12 cellular contexts compared by ENCODE assay signal in the genomic region with DNA sequence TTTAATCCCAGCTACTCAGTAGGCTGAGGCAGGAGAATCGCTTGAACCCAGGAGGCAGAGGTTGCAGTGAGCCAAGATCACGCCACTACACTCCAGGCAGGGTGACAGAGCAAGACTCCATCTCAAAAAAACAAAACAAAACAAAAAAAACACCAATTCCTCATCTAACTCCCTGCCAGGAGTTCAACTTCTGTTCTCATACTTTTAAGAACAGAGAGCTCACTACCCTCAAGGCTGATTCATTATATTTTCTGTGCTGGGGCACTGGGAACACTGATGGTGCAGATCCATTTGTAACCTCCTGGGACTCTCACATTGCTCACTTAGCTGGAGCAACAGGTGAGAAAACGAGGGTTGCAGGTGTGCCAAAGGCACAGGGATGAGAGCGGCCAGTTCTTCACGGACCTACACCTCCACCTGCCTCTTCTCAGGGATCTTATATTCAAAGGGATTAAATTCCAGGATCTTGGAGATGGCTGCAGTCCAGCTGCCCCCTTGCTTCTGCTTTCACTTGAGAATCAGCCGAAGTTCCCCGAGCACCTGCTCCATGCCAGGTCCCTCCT. TPM values are rescaled to one million over a fixed set of nuclear protein-coding genes. Genes with fewer than 3 reads are reported as not detected.
"Had no signal": no experiment of that assay in that cellular context is flagged by ENCODE, and none has a peak within 500 bp of the region (broad histone marks: within the 10 kb centered on the region; RNA-seq: fewer than 3 reads in every experiment).

No MANE protein-coding gene starts in this region.

- H3K4me3 ChIP-seq: esophagus squamous epithelium, heart right ventricle, left lung, mucosa of descending colon, pancreas, skin epidermis, spleen, testis, tibial nerve had no signal

- H3K4me1 ChIP-seq: pancreas had no signal

- H3K36me3 ChIP-seq: esophagus squamous epithelium, heart right ventricle, left lung, pancreas, spleen, tibial nerve, upper lobe of left lung had no signal

- DNase-seq: cortex of kidney, esophagus squamous epithelium, foreskin melanocyte had no signal

- H3K27me3 ChIP-seq: pancreas, testis, upper lobe of left lung had no signal

- H3K9me3 ChIP-seq: esophagus squamous epithelium, heart right ventricle, left lung, mucosa of descending colon, pancreas, spleen, testis, tibial nerve, upper lobe of left lung had no signal

- H3K27ac ChIP-seq: esophagus squamous epithelium, heart right ventricle, left lung, pancreas, skin epidermis, spleen, testis, tibial nerve had no signal

RNA-seq across cellular contexts. Expression of a gene that starts 20.9 kb away (rescaled TPM):
- polyA plus RNA-seq: heart right ventricle, pancreas, spleen had no signal

RNA-seq across cellular contexts. Expression of a gene that starts 43.1 kb away (rescaled TPM):
- polyA plus RNA-seq: pancreas had no signal
